ENCODE assay signal across 1 cellular context in genomic region chr3:9909221-9910013, GRCh38.
A peak's percentile ranks its signal among the peaks of the same experiment; 100 is the strongest.
TF ChIP-seq lines count a peak whose summit lies in the region.

No MANE protein-coding gene starts in this region.

TF ChIP-seq in liver, 16 proteins besides CTCF, POLR2A, EP300 and RAD21:
- TF ChIP-seq SP1 (IDR thresholded peaks at IDR 0.05) (peak; percentile 56), YY1 (IDR thresholded peaks at IDR 0.05) (no peak), GABPA (IDR thresholded peaks at IDR 0.05 in 1 of 2, conservative IDR thresholded peaks at IDR 0.05 in 1 of 2) (no peak), TAF1 (conservative IDR thresholded peaks at IDR 0.05) (no peak), JUND (IDR thresholded peaks at IDR 0.05) (no peak), ZBTB33 (IDR thresholded peaks at IDR 0.05) (no peak), FOXA1 (IDR thresholded peaks at IDR 0.05) (peak; percentile 32), EGR1 (IDR thresholded peaks at IDR 0.05; ENCODE audit: low read depth in 2 of 2) (no peak), HNF4G (IDR thresholded peaks at IDR 0.05) (no peak), RXRA (IDR thresholded peaks at IDR 0.05) (peak in 1 of 2 donors; percentile 68), NR2F2 (IDR thresholded peaks at IDR 0.05) (peak; percentile 18), FOXA2 (IDR thresholded peaks at IDR 0.05) (peak; percentile 39), HNF4A (conservative IDR thresholded peaks at IDR 0.05) (peak; percentile 57 to 79)
- TF ChIP-seq, protein P1, sequence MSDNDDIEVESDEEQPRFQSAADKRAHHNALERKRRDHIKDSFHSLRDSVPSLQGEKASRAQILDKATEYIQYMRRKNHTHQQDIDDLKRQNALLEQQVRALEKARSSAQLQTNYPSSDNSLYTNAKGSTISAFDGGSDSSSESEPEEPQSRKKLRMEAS (IDR thresholded peaks at IDR 0.05): peak; percentile 68
- TF ChIP-seq, protein P2, sequence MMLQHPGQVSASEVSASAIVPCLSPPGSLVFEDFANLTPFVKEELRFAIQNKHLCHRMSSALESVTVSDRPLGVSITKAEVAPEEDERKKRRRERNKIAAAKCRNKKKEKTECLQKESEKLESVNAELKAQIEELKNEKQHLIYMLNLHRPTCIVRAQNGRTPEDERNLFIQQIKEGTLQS (IDR thresholded peaks at IDR 0.05): no peak
- TF ChIP-seq, protein P3, sequence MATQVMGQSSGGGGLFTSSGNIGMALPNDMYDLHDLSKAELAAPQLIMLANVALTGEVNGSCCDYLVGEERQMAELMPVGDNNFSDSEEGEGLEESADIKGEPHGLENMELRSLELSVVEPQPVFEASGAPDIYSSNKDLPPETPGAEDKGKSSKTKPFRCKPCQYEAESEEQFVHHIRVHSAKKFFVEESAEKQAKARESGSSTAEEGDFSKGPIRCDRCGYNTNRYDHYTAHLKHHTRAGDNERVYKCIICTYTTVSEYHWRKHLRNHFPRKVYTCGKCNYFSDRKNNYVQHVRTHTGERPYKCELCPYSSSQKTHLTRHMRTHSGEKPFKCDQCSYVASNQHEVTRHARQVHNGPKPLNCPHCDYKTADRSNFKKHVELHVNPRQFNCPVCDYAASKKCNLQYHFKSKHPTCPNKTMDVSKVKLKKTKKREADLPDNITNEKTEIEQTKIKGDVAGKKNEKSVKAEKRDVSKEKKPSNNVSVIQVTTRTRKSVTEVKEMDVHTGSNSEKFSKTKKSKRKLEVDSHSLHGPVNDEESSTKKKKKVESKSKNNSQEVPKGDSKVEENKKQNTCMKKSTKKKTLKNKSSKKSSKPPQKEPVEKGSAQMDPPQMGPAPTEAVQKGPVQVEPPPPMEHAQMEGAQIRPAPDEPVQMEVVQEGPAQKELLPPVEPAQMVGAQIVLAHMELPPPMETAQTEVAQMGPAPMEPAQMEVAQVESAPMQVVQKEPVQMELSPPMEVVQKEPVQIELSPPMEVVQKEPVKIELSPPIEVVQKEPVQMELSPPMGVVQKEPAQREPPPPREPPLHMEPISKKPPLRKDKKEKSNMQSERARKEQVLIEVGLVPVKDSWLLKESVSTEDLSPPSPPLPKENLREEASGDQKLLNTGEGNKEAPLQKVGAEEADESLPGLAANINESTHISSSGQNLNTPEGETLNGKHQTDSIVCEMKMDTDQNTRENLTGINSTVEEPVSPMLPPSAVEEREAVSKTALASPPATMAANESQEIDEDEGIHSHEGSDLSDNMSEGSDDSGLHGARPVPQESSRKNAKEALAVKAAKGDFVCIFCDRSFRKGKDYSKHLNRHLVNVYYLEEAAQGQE (IDR thresholded peaks at IDR 0.05): no peak
TF ChIP-seq in liver: peak in this region for 7.
